Comparison of ENCODE assay signal across 17 cellular contexts in genomic region chr2:1647417-1648240, GRCh38.
"Had no signal": no experiment of that assay in that cellular context is flagged by ENCODE, and none has a peak within 500 bp of the region (broad histone marks: within the 10 kb centered on the region; RNA-seq: fewer than 3 reads in every experiment).

No MANE protein-coding gene starts in this region.

- H3K27ac ChIP-seq: adrenal gland, gastroesophageal sphincter, lower lobe of right lung, suprapubic skin had no signal

- H3K9me3 ChIP-seq: adrenal gland, gastroesophageal sphincter, lower lobe of right lung, prostate gland, suprapubic skin had no signal

- H3K4me3 Mint-ChIP-seq: naive thymus-derived CD4-positive, alpha-beta T cell had no signal

- H3K4me1 Mint-ChIP-seq: naive thymus-derived CD4-positive, alpha-beta T cell had no signal

- H3K27me3 ChIP-seq: adrenal gland, gastroesophageal sphincter, suprapubic skin had no signal

- H3K36me3 Mint-ChIP-seq: naive thymus-derived CD4-positive, alpha-beta T cell had no signal

- H3K4me3 ChIP-seq: adrenal gland, gastroesophageal sphincter, lower lobe of right lung, prostate gland, suprapubic skin had no signal

- H3K27ac Mint-ChIP-seq: naive thymus-derived CD4-positive, alpha-beta T cell had no signal

- DNase-seq: activated CD4-positive, alpha-beta T cell treated with anti-CD3 and anti-CD28 coated beads for 48 hours; activated naive CD4-positive, alpha-beta T cell treated with anti-CD3 and anti-CD28 coated beads, Interleukin-2, amount 50 U/mL, for 16 hours; activated T-cell treated with anti-CD3 and anti-CD28 coated beads for 4 hours; central memory CD4-positive, alpha-beta T cell; cortex of kidney; effector CD8-positive, alpha-beta T cell; hypothalamus; lower lobe of right lung; naive thymus-derived CD4-positive, alpha-beta T cell; nucleus accumbens; stimulated activated CD4-positive, alpha-beta T cell treated with anti-CD3 and anti-CD28 coated beads, Interleukin-12 subunit alpha, Interleukin-12 subunit beta, amount 100 ng/mL, for 4 hours; stimulated activated naive CD4-positive, alpha-beta T cell treated with Interleukin-2 at 50 U/mL for 16 hours had no signal

- ATAC-seq: gastroesophageal sphincter; lower lobe of right lung; naive thymus-derived CD4-positive, alpha-beta T cell; sciatic nerve had no signal

- H3K4me1 ChIP-seq: adrenal gland, prostate gland had no signal
